Comparison of ENCODE assay signal across 9 cellular contexts in genomic region chr10:68082815-68083395, GRCh38. TPM values are rescaled to one million over a fixed set of nuclear protein-coding genes. Genes with fewer than 3 reads are reported as not detected.
DNase-seq lines count a peak whose midpoint lies in the region; TF ChIP-seq lines count a peak whose summit lies in the region.
"Had no signal": no experiment of that assay in that cellular context is flagged by ENCODE, and none has a peak within 500 bp of the region (broad histone marks: within the 10 kb centered on the region; RNA-seq: fewer than 3 reads in every experiment).

No MANE protein-coding gene starts in this region.

- TF ChIP-seq CTCF in AG10803 (conservative IDR thresholded peaks at IDR 0.05; ENCODE audit: low read length), result peak; percentile 72
- peak; percentile 52 for TF ChIP-seq CTCF in astrocyte of the spinal cord (IDR thresholded peaks at IDR 0.05; ENCODE audit: low read depth, low read length)
- TF ChIP-seq CTCF in GM13977 (IDR thresholded peaks at IDR 0.05; ENCODE audit: extremely low read depth, insufficient read depth, missing control alignments), result no peak

- in situ Hi-C loops in astrocyte of the spinal cord (cut with HindIII; ENCODE audit: low sequenced_read_pairs), result no loop called here
- in situ Hi-C loops in G401 (cut with HindIII; ENCODE audit: low sequenced_read_pairs), result no loop called here
- in situ Hi-C loops in GM13977 (cut with MboI; ENCODE audit: low pct_unique_long_range_greater_than_20kb, low sequenced_read_pairs, unreplicated experiment), result no loop called here

- DNase-seq in AG10803 (ENCODE audit: low read depth) (peak; percentile 53), HT1080 (ENCODE audit: low read depth) (peak; percentile 37), astrocyte of the spinal cord (ENCODE audit: low read depth, low spot score) (peak; percentile 63), left kidney (ENCODE audit: low read depth, low spot score) (peak; percentile 24), SHP77 (lab: John Stamatoyannopoulos, UW) (no peak), G401 (ENCODE audit: low spot score) (no peak), GM13977 (ENCODE audit: low spot score) (no peak), NCI-H2171 (lab: John Stamatoyannopoulos, UW) (no peak)
- DNase-seq: NCI-H524 had no signal

- H3K4me3 ChIP-seq in AG10803 (ENCODE audit: low read length) (no peak overlapping the region), astrocyte of the spinal cord (ENCODE audit: low read depth, low read length) (no peak overlapping the region)

RNA-seq across cellular contexts. Expression of gene HERC4, which starts 7.8 kb away (rescaled TPM):
- total RNA-seq in HT1080 (2014; rRNA removed; shearing (Covaris generic)), result 24.8 and 30.4 TPM in 2 replicates
- polyA plus RNA-seq in HT1080 (2015; cell fraction: cytosol; rRNA removed), result 35.0 and 39.3 TPM in 2 replicates
- polyA plus RNA-seq in HT1080 (2015; cell fraction: nucleus; rRNA removed), result 124 and 141 TPM in 2 replicates
- 15.4 and 16.2 TPM in 2 replicates for total RNA-seq in G401 (2014; rRNA removed; shearing (Covaris generic))

RNA-seq across cellular contexts. Expression of gene MYPN, which starts 26.4 kb away (rescaled TPM):
- total RNA-seq in HT1080 (2014; rRNA removed; shearing (Covaris generic)), result 3.6 and 3.9 TPM in 2 replicates
- polyA plus RNA-seq in HT1080 (2015; cell fraction: cytosol; rRNA removed), result 1.3 and 1.9 TPM in 2 replicates
- 3.3 and 4.2 TPM in 2 replicates for polyA plus RNA-seq in HT1080 (2015; cell fraction: nucleus; rRNA removed)
- total RNA-seq in G401 (2014; rRNA removed; shearing (Covaris generic)), result 0.06 TPM in 1 of 2 replicates, not detected in the other

Comparison
In these comparisons a context has a peak if more than half of its experiments do, and no peak if none do; other contexts are left out.
1. DNase-seq: peak in AG10803 (single experiment), HT1080 (single experiment), astrocyte of the spinal cord (single experiment) and left kidney (single experiment); none in SHP77 (0 of 2), G401 (single experiment), GM13977 (single experiment) and NCI-H2171 (single experiment).